Comparison of ENCODE assay signal across 21 cellular contexts in the genomic region with DNA sequence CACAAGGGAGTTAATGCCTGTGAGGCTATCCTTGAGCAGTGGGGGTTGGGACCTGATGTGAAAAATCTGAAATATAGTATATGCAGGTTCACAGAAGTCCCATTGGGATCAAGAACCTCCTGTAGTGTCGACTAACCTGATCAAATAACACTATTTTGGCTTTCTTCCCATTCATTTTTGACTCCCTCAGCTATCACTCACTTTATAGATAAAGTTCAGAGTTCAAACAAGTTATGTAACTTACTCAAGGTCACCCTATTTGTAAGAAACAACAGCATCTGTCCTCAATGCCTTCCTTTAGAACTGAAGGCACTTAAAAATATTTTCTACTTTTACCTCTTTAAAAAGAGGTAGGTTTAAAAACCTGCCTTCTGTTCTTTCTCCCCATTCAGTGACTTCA.
A peak's percentile ranks its signal among the peaks of the same experiment; 100 is the strongest.
DNase-seq lines count a peak whose midpoint lies in the region; ATAC-seq, FAIRE-seq and TF ChIP-seq lines count a peak whose summit lies in the region.
"Had no signal": no experiment of that assay in that cellular context is flagged by ENCODE, and none has a peak within 500 bp of the region (broad histone marks: within the 10 kb centered on the region; RNA-seq: fewer than 3 reads in every experiment).

No MANE protein-coding gene starts in this region.

- no peak overlapping the region for H2BK120ac ChIP-seq in H1 (replicated peaks; ENCODE audit: low read depth, low read length)

- no peak overlapping the region for H2BK5ac ChIP-seq in H1 (ENCODE audit: low read depth, low read length)

- POLR2A ChIA-PET in H1 (lab: Charles Lee; ENCODE audit: partially characterized antibody): no interaction called here

- TF ChIP-seq RAD21 in H1 (IDR thresholded peaks at IDR 0.05 in 1 of 2, conservative IDR thresholded peaks at IDR 0.05 in 1 of 2; ENCODE audit: low read depth in 2 of 2, low read length in 2 of 2): no peak

- no peak overlapping the region for H2BK15ac ChIP-seq in H1 (ENCODE audit: low read length)

- H3K4me3 ChIP-seq in GM23338: no peak overlapping the region
- H3K4me3 ChIP-seq in H1 (ENCODE audit: extremely low read depth in 1 of 4, insufficient read depth in 2 of 4, low read depth in 3 of 4, low read length in 4 of 4): no peak overlapping the region
- no peak overlapping the region for H3K4me3 ChIP-seq in pancreas
- no peak overlapping the region for H3K4me3 ChIP-seq in MG63
- H3K4me3 ChIP-seq: BLaER1 treated with 17β-estradiol and CSF1 and Interleukin-3, amounts not matched to agents 10 nM and 100 nM had no signal

- intact Hi-C loops in pancreas (cut with DNase I): no loop called here

- H3K9me2 ChIP-seq in GM23338 (ENCODE audit: insufficient read depth): no peaks in the 10 kb centered on the region

- peak overlapping the region; percentile 73 for H2AFZ ChIP-seq in GM23338
- peak overlapping the region; percentile 45; the same call in 1 of the 2 replicates for H2AFZ ChIP-seq in H1 (ENCODE audit: low read length)

- H3K4me1 ChIP-seq in GM23338 (ENCODE audit: insufficient read depth) (peaks cover 1% of the 10 kb centered on the region; the same call in 1 of the 2 replicates), H1 (replicated peaks in 1 of 4; ENCODE audit: control insufficient read depth in 3 of 4, insufficient read depth in 4 of 4, low read length in 3 of 4) (no peaks in the 10 kb centered on the region), pancreas (peaks cover 0 to 4% (median 0%) of the 10 kb centered on the region in 3 donors)
- H3K4me1 ChIP-seq: BE2C, Caco-2 had no signal

- H3K4me3 Mint-ChIP-seq in GM23338: no peak overlapping the region
- H3K4me3 Mint-ChIP-seq: CD4-positive, alpha-beta T cell; CD8-positive, alpha-beta T cell had no signal

- H3K9me3 ChIP-seq in H1 (ENCODE audit: insufficient read depth in 2 of 2, low read depth in 1 of 2, low read length in 1 of 2): no peaks in the 10 kb centered on the region
- no peaks in the 10 kb centered on the region for H3K9me3 ChIP-seq in pancreas
- H3K9me3 ChIP-seq in MG63: no peaks in the 10 kb centered on the region
- H3K9me3 ChIP-seq: BE2C; BLaER1 treated with 17β-estradiol and CSF1 and Interleukin-3, amounts not matched to agents 10 nM and 100 nM; Caco-2 had no signal

- WGBS in H1 (ENCODE audit: extremely low coverage in 1 of 2, insufficient coverage in 1 of 2, insufficient read length in 1 of 2, insufficient replicate concordance in 2 of 2, low coverage in 1 of 2, low lambda C conversion rate in 2 of 2, missing lambda C conversion rate in 1 of 2), 2 experiments: 93% methylated on average over 1 of the region's 1 CpG; no CpG with 5 or more reads in 1 of the 2 experiments
- 9 to 12% methylated on average over 1 of the region's 1 CpG for WGBS in pancreas, 2 donors

- no peak overlapping the region for H3K9ac ChIP-seq in H1 (replicated peaks in 1 of 4; ENCODE audit: extremely low read depth in 1 of 4, low read depth in 3 of 4, low read length in 3 of 4)
- H3K9ac ChIP-seq: BLaER1 treated with 17β-estradiol and CSF1 and Interleukin-3, amounts not matched to agents 10 nM and 100 nM had no signal

- H4K8ac ChIP-seq in H1 (ENCODE audit: extremely low read depth, insufficient read depth, low read length): no peak overlapping the region

- H3K79me1 ChIP-seq in H1 (ENCODE audit: low read depth, low read length): no peaks in the 10 kb centered on the region

- H3K9me3 Mint-ChIP-seq in GM23338: peaks cover 3% of the 10 kb centered on the region; the same call in 1 of the 3 replicates
- H3K9me3 Mint-ChIP-seq: CD4-positive, alpha-beta T cell; CD8-positive, alpha-beta T cell had no signal

- no peak overlapping the region for H3K23ac ChIP-seq in H1 (ENCODE audit: insufficient read length)

- TF ChIP-seq CTCF in GM23338 (conservative IDR thresholded peaks at IDR 0.05; ENCODE audit: low read depth in 2 of 2): no peak
- TF ChIP-seq CTCF in H1 (IDR thresholded peaks at IDR 0.05; ENCODE audit: control extremely low read depth in 1 of 3, insufficient read depth in 1 of 3, low read depth in 1 of 3, low read length in 3 of 3): no peak
- TF ChIP-seq CTCF in pancreas (IDR thresholded peaks at IDR 0.05): no peak

- H2AK5ac ChIP-seq in H1 (ENCODE audit: low read depth, low read length): no peak overlapping the region

- ATAC-seq in GM23338 (no peak), pancreas (peak; percentile 44 to 81 (median 66)), GM18517 (IDR thresholded peaks at IDR 0.05; ENCODE audit: unreplicated experiment) (no peak)
- ATAC-seq: CD8-positive, alpha-beta T cell had no signal

- no peak overlapping the region for H3K14ac ChIP-seq in H1 (ENCODE audit: insufficient read length)

- no peak overlapping the region for H3K18ac ChIP-seq in H1 (ENCODE audit: extremely low read depth, low read length)

- no peaks in the 10 kb centered on the region for H4K20me1 ChIP-seq in GM23338 (replicated peaks; ENCODE audit: insufficient read depth)
- H4K20me1 ChIP-seq in H1 (replicated peaks in 1 of 2; ENCODE audit: control insufficient read depth in 1 of 2, insufficient read depth in 2 of 2, low read length in 2 of 2): no peaks in the 10 kb centered on the region
- H4K20me1 ChIP-seq: BLaER1 treated with 17β-estradiol and CSF1 and Interleukin-3, amounts not matched to agents 10 nM and 100 nM had no signal

- no peak for TF ChIP-seq EP300 in H1 (IDR thresholded peaks at IDR 0.05; ENCODE audit: borderline replicate concordance in 1 of 2, low read depth in 2 of 2, low read length in 2 of 2)

- no peak overlapping the region for H4K91ac ChIP-seq in H1 (replicated peaks; ENCODE audit: insufficient read length, low read length)

- peaks cover 2% of the 10 kb centered on the region for H3K27me3 Mint-ChIP-seq in GM23338 (ENCODE audit: insufficient read depth, low read depth, poor library complexity)
- H3K27me3 Mint-ChIP-seq: CD4-positive, alpha-beta T cell had no signal

- H3K36me3 ChIP-seq in GM23338 (ENCODE audit: insufficient read depth) (no peaks in the 10 kb centered on the region), H1 (ENCODE audit: control insufficient read depth in 2 of 4, insufficient read depth in 4 of 4, low read length in 3 of 4) (no peaks in the 10 kb centered on the region), pancreas (no peaks in the 10 kb centered on the region), MG63 (no peaks in the 10 kb centered on the region)
- H3K36me3 ChIP-seq: BE2C; BLaER1 treated with 17β-estradiol and CSF1 and Interleukin-3, amounts not matched to agents 10 nM and 100 nM had no signal

- DNase-seq in GM23338 (ENCODE audit: low spot score) (no peak), H1 (ENCODE audit: low read depth in 1 of 2, low spot score in 2 of 2) (no peak), pancreas (no peak), activated gamma-delta T cell treated with Interleukin-2 at 50 U/mL for 16 hours (no peak), MG63 (no peak)
- DNase-seq: 8988T; ACHN; BE2C; Caco-2; Calu3; CD4-positive, alpha-beta T cell; CD8-positive, alpha-beta T cell; DMS79 treated with DMSO at 0.1 percent for 48 hours; GF-D8 had no signal

- CTCF ChIA-PET in H1 (lab: Charles Lee; ENCODE audit: partially characterized antibody): no interaction called here

- H3K4me2 ChIP-seq in GM23338 (no peak overlapping the region), H1 (ENCODE audit: insufficient read depth in 1 of 2, low read depth in 2 of 2, low read length in 2 of 2) (no peak overlapping the region)

- no peak for FAIRE-seq in H1 (lab: Jason Lieb, UNC)
- FAIRE-seq in pancreas (lab: Jason Lieb, UNC): no peak
- FAIRE-seq: A204.1, D721Med, G401.6, GM12891 had no signal

- no peak overlapping the region for H3K27ac Mint-ChIP-seq in GM23338
- H3K27ac Mint-ChIP-seq: CD4-positive, alpha-beta T cell; CD8-positive, alpha-beta T cell had no signal

- H3K4me1 Mint-ChIP-seq in GM23338: peaks cover 7% of the 10 kb centered on the region; the same call in 2 of the 3 replicates

- H3F3A ChIP-seq in GM23338 (replicated peaks; ENCODE audit: low read depth): no peaks in the 10 kb centered on the region

- no peak overlapping the region for H3K4ac ChIP-seq in H1 (replicated peaks; ENCODE audit: insufficient read length, low read depth, low read length)

- TF ChIP-seq POLR2A in H1 (IDR thresholded peaks at IDR 0.05; ENCODE audit: control extremely low read depth in 1 of 2, low read depth in 2 of 2, low read length in 2 of 2): no peak

- H4K5ac ChIP-seq in H1 (ENCODE audit: insufficient read length, low read depth, low read length): no peak overlapping the region

- H3K27ac ChIP-seq in GM23338 (ENCODE audit: low read depth) (no peak overlapping the region), H1 (ENCODE audit: low read depth, low read length) (no peak overlapping the region), pancreas (no peak overlapping the region)
- H3K27ac ChIP-seq: BLaER1 treated with 17β-estradiol and CSF1 and Interleukin-3, amounts not matched to agents 10 nM and 100 nM; C4-2B had no signal

- H2BK12ac ChIP-seq in H1 (ENCODE audit: low read depth, low read length): no peak overlapping the region

- H3K23me2 ChIP-seq in H1 (ENCODE audit: low read depth, low read length): no peaks in the 10 kb centered on the region; the same call in 1 of the 2 replicates

- H3K79me2 ChIP-seq in GM23338 (replicated peaks; ENCODE audit: insufficient read depth): no peaks in the 10 kb centered on the region
- no peaks in the 10 kb centered on the region for H3K79me2 ChIP-seq in H1 (ENCODE audit: control insufficient read depth in 1 of 2, insufficient read depth in 2 of 2, low read length in 2 of 2)

- H2BK20ac ChIP-seq in H1 (ENCODE audit: low read length): no peak overlapping the region

- no peak overlapping the region for H3K56ac ChIP-seq in H1 (replicated peaks; ENCODE audit: insufficient read length, low read depth, low read length)

- H3K27me3 ChIP-seq in GM23338 (ENCODE audit: insufficient read depth) (no peaks in the 10 kb centered on the region), H1 (replicated peaks in 1 of 4; ENCODE audit: control insufficient read depth in 3 of 4, extremely low read depth in 1 of 4, insufficient read depth in 3 of 4, low read length in 3 of 4) (no peaks in the 10 kb centered on the region), pancreas (no peaks in the 10 kb centered on the region), MG63 (no peaks in the 10 kb centered on the region)
- H3K27me3 ChIP-seq: BE2C; BLaER1 treated with 17β-estradiol and CSF1 and Interleukin-3, amounts not matched to agents 10 nM and 100 nM had no signal

- no peaks in the 10 kb centered on the region for H3K36me3 Mint-ChIP-seq in GM23338 (ENCODE audit: low read depth)
- H3K36me3 Mint-ChIP-seq: CD8-positive, alpha-beta T cell had no signal

TF ChIP-seq in GM23338, 12 proteins besides CTCF, POLR2A, EP300 and RAD21 (continues in another document):
- no peak for TF ChIP-seq ZNF114 (CRISPR knock-in tag; IDR thresholded peaks at IDR 0.05)
- no peak for TF ChIP-seq CREB1 (CRISPR knock-in tag; IDR thresholded peaks at IDR 0.05; ENCODE audit: low read depth)

TF ChIP-seq in H1, 55 proteins besides CTCF, POLR2A, EP300 and RAD21 (continues in another document):
- no peak for TF ChIP-seq TAF1 (IDR thresholded peaks at IDR 0.05; ENCODE audit: low read depth, low read length)
- TF ChIP-seq GTF2F1 (IDR thresholded peaks at IDR 0.05; ENCODE audit: borderline replicate concordance, low read depth, low read length): no peak
- no peak for TF ChIP-seq KDM1A (IDR thresholded peaks at IDR 0.05; ENCODE audit: borderline replicate concordance, low read length)
- no peak for TF ChIP-seq RBBP5 (IDR thresholded peaks at IDR 0.05; ENCODE audit: borderline replicate concordance, low read depth, low read length)
- TF ChIP-seq SP4 (IDR thresholded peaks at IDR 0.05; ENCODE audit: low read length): no peak

Comparison
In these comparisons a context has a peak if more than half of its experiments do, and no peak if none do; other contexts are left out.
1. ATAC-seq: peak in pancreas (4 of 4); none in GM23338 (single experiment) and GM18517 (single experiment).